8 cellular contexts compared by ENCODE assay signal in the genomic region with DNA sequence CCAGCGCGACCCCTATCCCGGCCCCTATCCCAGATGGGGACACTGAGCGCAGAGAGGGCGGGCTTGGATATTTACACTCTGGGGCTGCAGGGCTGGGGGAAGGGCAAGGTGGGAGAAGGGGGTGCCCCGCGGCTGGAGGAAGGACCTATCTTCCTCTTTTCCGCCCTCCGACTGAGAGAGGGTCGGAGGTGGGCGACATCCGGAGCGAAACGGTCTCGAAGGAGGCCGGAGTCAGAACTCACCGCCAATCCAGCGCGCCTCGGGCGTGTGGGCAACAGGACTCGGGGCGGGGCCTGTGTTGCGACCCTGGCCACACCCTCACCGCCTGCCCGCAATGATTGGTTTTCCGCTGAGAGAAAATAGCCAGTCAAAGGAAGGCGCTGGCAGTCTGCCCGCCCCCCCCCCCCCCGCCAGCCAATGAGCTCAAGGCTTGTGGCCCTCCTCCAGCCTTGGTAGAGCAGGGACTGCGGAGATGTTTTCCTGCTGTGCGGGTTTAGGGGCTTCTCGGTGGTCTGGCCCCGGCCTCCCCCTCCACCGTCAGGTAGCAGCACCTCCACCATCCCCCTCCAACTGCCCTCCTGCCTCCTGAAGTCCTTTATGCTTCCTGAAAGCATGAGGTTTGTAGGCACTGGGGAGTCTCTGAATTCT. TPM values are rescaled to one million over a fixed set of nuclear protein-coding genes. Genes with fewer than 3 reads are reported as not detected.
DNase-seq lines count a peak whose midpoint lies in the region; ATAC-seq and TF ChIP-seq lines count a peak whose summit lies in the region.

A gene with protein sequence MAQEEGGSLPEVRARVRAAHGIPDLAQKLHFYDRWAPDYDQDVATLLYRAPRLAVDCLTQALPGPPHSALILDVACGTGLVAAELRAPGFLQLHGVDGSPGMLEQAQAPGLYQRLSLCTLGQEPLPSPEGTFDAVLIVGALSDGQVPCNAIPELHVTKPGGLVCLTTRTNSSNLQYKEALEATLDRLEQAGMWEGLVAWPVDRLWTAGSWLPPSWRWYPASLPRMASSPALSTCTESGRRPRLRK (minus strand): TSS at position 269 of the 648 bp plus-strand sequence. CDS start 376 bp downstream, outside the sequence.

- H3K9me3 ChIP-seq in endocrine pancreas (ENCODE audit: control insufficient read depth, low read length) = no peaks in the 10 kb centered on the region

- H3K9me3 Mint-ChIP-seq in activated CD8-positive, alpha-beta memory T cell treated with anti-CD3 and anti-CD28 coated beads, Interleukin-2, amount 10 ng/mL, durations not matched to agents 7 days and 5 days (ENCODE audit: low read depth) = no peaks in the 10 kb centered on the region
- no peaks in the 10 kb centered on the region for H3K9me3 Mint-ChIP-seq in mesothelial cell of epicardium

- no peak for TF ChIP-seq CTCF in mesothelial cell of epicardium (IDR thresholded peaks at IDR 0.05; ENCODE audit: unreplicated experiment)

- no peaks in the 10 kb centered on the region for H3K36me3 Mint-ChIP-seq in activated CD8-positive, alpha-beta memory T cell treated with anti-CD3 and anti-CD28 coated beads, Interleukin-2, amount 10 ng/mL, durations not matched to agents 7 days and 5 days
- H3K36me3 Mint-ChIP-seq in mesothelial cell of epicardium = no peaks in the 10 kb centered on the region

- H3K4me1 ChIP-seq in endocrine pancreas (ENCODE audit: control insufficient read depth, insufficient read depth, low read length) = no peaks in the 10 kb centered on the region

- no peaks in the 10 kb centered on the region for H3K36me3 ChIP-seq in endocrine pancreas (ENCODE audit: control insufficient read depth, insufficient read depth, low read length)

- peaks cover 10% of the 10 kb centered on the region for H3K27me3 Mint-ChIP-seq in activated CD8-positive, alpha-beta memory T cell treated with anti-CD3 and anti-CD28 coated beads, Interleukin-2, amount 10 ng/mL, durations not matched to agents 7 days and 5 days
- H3K27me3 Mint-ChIP-seq in mesothelial cell of epicardium (ENCODE audit: low read depth) = no peaks in the 10 kb centered on the region

- peak within 1 kb of the TSS; percentile 65 for H3K9ac ChIP-seq in endocrine pancreas (ENCODE audit: control insufficient read depth, insufficient read depth, low read length)

- H3K4me1 Mint-ChIP-seq in activated CD8-positive, alpha-beta memory T cell treated with anti-CD3 and anti-CD28 coated beads, Interleukin-2, amount 10 ng/mL, durations not matched to agents 7 days and 5 days = peaks cover 12% of the 10 kb centered on the region
- peaks cover 30% of the 10 kb centered on the region for H3K4me1 Mint-ChIP-seq in mesothelial cell of epicardium

- peak within 1 kb of the TSS; percentile 62 for H3K4me3 ChIP-seq in endocrine pancreas (ENCODE audit: control insufficient read depth, insufficient read depth, low read length)

- DNase-seq in COLO829 (ENCODE audit: low spot score) = peak; percentile 99
- DNase-seq in HT1080 (ENCODE audit: low read depth) = peak; percentile 92
- peak; percentile 100 for DNase-seq in NOMO-1 treated with DMSO at 0.1 percent for 48 hours (lab: John Stamatoyannopoulos, UW; ENCODE audit: unreplicated experiment)
- DNase-seq in activated CD8-positive, alpha-beta memory T cell treated with anti-CD3 and anti-CD28 coated beads, Interleukin-2, amount 10 ng/mL, durations not matched to agents 7 days and 5 days = peak; percentile 95
- peak; percentile 85 to 89 for DNase-seq in mesothelial cell of epicardium (ENCODE audit: low spot score in 2 of 2, unreplicated experiment in 2 of 2)
- peak; percentile 76 to 82 for DNase-seq in stimulated activated CD8-positive, alpha-beta memory T cell treated with anti-CD3 and anti-CD28 coated beads, Interleukin-15, amount 100 ng/mL, for 4 hours (ENCODE audit: low read depth in 2 of 2)

- peak within 1 kb of the TSS; percentile 83 for H3K27ac Mint-ChIP-seq in activated CD8-positive, alpha-beta memory T cell treated with anti-CD3 and anti-CD28 coated beads, Interleukin-2, amount 10 ng/mL, durations not matched to agents 7 days and 5 days
- peak within 1 kb of the TSS; percentile 89 for H3K27ac Mint-ChIP-seq in mesothelial cell of epicardium

- ATAC-seq in GM21360 (IDR thresholded peaks at IDR 0.05; ENCODE audit: unreplicated experiment) = peak; percentile 84
- peak; percentile 100 for ATAC-seq in activated CD8-positive, alpha-beta memory T cell treated with anti-CD3 and anti-CD28 coated beads, Interleukin-2, amount 10 ng/mL, durations not matched to agents 7 days and 5 days

- CTCF ChIA-PET in activated CD8-positive, alpha-beta memory T cell treated with anti-CD3 and anti-CD28 coated beads, Interleukin-2, amount 10 ng/mL, durations not matched to agents 7 days and 5 days (lab: Charles Lee) = interaction anchor here (0.6 to 5.2 kb wide), 5 partner anchors 8 to 107 kb away, joined by 3 to 40 read pairs (median 4); a partner anchor contains a TSS

- peak within 1 kb of the TSS; percentile 76 for H3K4me3 Mint-ChIP-seq in activated CD8-positive, alpha-beta memory T cell treated with anti-CD3 and anti-CD28 coated beads, Interleukin-2, amount 10 ng/mL, durations not matched to agents 7 days and 5 days
- peak within 1 kb of the TSS; percentile 89 for H3K4me3 Mint-ChIP-seq in mesothelial cell of epicardium

- H3K27me3 ChIP-seq in endocrine pancreas (ENCODE audit: control insufficient read depth, insufficient read depth, low read length) = no peaks in the 10 kb centered on the region

RNA-seq across cellular contexts. Expression of the gene that starts here (rescaled TPM):
- 14.4 and 22.2 TPM in 2 replicates for total RNA-seq in HT1080 (2014; rRNA removed; shearing (Covaris generic))
- 43.5 and 48.3 TPM in 2 replicates for polyA plus RNA-seq in HT1080 (2015; cell fraction: cytosol; rRNA removed)
- 28.3 and 29.3 TPM in 2 replicates for polyA plus RNA-seq in HT1080 (2015; cell fraction: nucleus; rRNA removed)
- under 1 TPM in 1 of 2 experiments, not detected in 1; 0.55 TPM for total RNA-seq in activated CD8-positive, alpha-beta memory T cell treated with anti-CD3 and anti-CD28 coated beads, Interleukin-2, amount 10 ng/mL, durations not matched to agents 7 days and 5 days
- 7.9 to 11.4 TPM (median 8.7 TPM) in 3 replicates for total RNA-seq in mesothelial cell of epicardium

Comparison
In these comparisons a context has a peak if more than half of its experiments do, and no peak if none do; other contexts are left out.
1. Peak in every context shown above with its lines: DNase-seq, ATAC-seq and H3K4me3 ChIP-seq.
2. Peak in DNase-seq and ATAC-seq in activated CD8-positive, alpha-beta memory T cell treated with anti-CD3 and anti-CD28 coated beads, Interleukin-2, amount 10 ng/mL, durations not matched to agents 7 days and 5 days; RNA of the gene not detected or under 1 TPM.